ENCODE assay signal across 1 cellular context in the genomic region with DNA sequence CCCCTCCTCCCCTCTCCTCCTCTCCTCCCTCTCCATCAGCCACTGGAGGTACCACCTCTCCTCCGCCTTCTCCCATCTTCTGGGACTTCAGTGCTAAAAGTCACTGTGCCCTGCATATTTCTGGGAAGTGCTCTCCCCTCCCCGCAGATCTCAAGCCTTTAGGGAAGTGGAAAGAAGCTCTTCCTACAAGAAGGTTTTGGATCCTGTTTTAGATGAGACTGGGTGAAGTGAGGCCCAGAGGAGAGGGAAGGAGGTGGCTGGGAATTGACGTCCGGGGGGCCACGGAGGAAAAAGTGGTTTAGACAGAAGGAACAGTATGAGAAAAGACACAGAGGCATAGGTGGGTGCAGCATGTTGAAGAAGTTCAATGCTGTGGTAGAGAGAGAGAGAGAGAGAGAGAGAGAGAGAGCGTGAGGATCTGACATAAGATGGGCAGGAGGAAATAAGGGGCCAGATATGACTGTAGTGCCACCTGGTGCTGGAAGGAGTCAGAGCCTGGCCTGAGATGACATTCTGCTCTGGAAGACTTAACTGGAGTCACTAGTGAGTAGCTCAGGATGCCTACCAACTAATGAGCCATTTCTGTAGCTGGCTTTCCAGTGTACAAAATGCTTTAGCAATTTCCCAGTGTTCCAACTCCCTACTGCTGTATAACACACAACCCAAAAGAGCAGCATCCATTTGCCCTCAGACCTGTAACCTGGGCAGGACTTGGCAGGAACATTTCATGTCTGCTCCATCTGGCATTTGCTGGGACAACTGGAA.
TF ChIP-seq lines count a peak whose summit lies in the region.

No MANE protein-coding gene starts in this region.

TF ChIP-seq in H1, 55 proteins besides CTCF, POLR2A, EP300 and RAD21:
- TF ChIP-seq EGR1 (IDR thresholded peaks at IDR 0.05; ENCODE audit: borderline replicate concordance, low read depth, low read length): no peak
- no peak for TF ChIP-seq CHD2 (IDR thresholded peaks at IDR 0.05; ENCODE audit: low read length)
- peak; percentile 93 for TF ChIP-seq JUND (IDR thresholded peaks at IDR 0.05; ENCODE audit: low read length)
- no peak for TF ChIP-seq RBBP5 (IDR thresholded peaks at IDR 0.05; ENCODE audit: borderline replicate concordance, low read depth, low read length)
- no peak for TF ChIP-seq CREB1 (IDR thresholded peaks at IDR 0.05)
- TF ChIP-seq SIN3A (conservative IDR thresholded peaks at IDR 0.05 in 1 of 2, IDR thresholded peaks at IDR 0.05 in 1 of 2; ENCODE audit: low read depth in 1 of 2, low read length in 2 of 2): no peak
- TF ChIP-seq BRCA1 (IDR thresholded peaks at IDR 0.05; ENCODE audit: low read depth, low read length): no peak
